16 cellular contexts compared by ENCODE assay signal in the genomic region with DNA sequence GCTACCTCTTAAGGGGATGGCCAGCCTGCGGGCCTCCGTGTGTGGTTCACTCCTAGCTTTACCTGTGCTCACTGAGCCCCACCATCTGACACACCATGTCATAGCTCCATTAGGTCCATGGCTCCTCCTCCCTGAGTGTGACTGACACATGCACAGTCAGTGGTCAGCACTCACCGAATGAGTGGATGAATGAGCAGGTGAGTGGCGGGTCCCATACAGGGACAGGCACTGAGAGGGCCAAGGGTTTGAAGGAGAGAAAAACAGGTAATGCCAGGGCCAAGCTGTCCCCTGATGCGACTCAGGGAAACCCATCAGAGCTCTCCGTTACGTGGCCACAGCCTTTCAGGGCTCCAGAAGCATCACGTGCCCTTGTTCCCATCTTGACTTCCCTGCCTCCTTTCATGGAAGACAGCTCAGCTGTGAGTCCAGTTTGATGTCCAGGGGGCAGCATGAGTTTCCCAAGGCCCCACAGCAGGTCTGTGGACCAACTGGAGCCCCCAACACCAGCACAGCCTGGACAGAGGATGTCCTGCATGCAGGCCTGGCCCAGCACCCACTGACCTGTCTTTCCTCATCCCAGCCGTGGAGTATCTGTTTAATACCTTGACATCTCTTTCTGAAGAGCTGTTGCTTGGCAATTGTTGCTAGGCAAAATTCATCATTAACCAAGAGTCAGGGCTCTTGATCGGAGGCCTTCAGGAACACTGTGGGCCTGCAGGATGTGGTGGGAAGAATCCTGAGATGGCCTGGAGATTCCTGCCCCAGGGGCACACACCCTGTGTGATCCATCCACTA.
"Had no signal": no experiment of that assay in that cellular context is flagged by ENCODE, and none has a peak within 500 bp of the region (broad histone marks: within the 10 kb centered on the region; RNA-seq: fewer than 3 reads in every experiment).

No MANE protein-coding gene starts in this region.

- H3K4me3 Mint-ChIP-seq: activated naive CD8-positive, alpha-beta T cell treated with anti-CD3 and anti-CD28 coated beads, Interleukin-2, amount 50 U/mL, for 24 hours; mesothelial cell of epicardium had no signal

- H3K9me3 ChIP-seq: ascending aorta, heart left ventricle, lower lobe of right lung, psoas muscle, uterus had no signal

- DNase-seq: activated CD4-positive, alpha-beta T cell treated with anti-CD3 and anti-CD28 coated beads, Interleukin-2, amount 50 U/mL, for 4 hours; activated gamma-delta T cell; activated naive CD8-positive, alpha-beta T cell treated with anti-CD3 and anti-CD28 coated beads, Interleukin-2, amount 50 U/mL, for 24 hours; activated T-cell treated with anti-CD3 and anti-CD28 coated beads, Interleukin-2, amount 50 U/mL, for 1 hour; effector CD8-positive, alpha-beta T cell; foreskin melanocyte; occipital lobe; stimulated activated CD4-positive, alpha-beta T cell treated with anti-CD3 and anti-CD28 coated beads, Interleukin-15, amount 100 ng/mL, for 24 hours; uterus had no signal

- ATAC-seq: activated CD4-positive, CD25-positive, alpha-beta regulatory T cell treated with anti-CD3 and anti-CD28 coated beads, Interleukin-2, amount 50 U/mL, for 24 hours; activated naive CD8-positive, alpha-beta T cell treated with anti-CD3 and anti-CD28 coated beads, Interleukin-2, amount 50 U/mL, for 24 hours; heart left ventricle; lower lobe of right lung; psoas muscle had no signal

- H3K27ac Mint-ChIP-seq: activated naive CD8-positive, alpha-beta T cell treated with anti-CD3 and anti-CD28 coated beads, Interleukin-2, amount 50 U/mL, for 24 hours; mesothelial cell of epicardium had no signal

- H3K27me3 ChIP-seq: ascending aorta, uterus had no signal

- H3K4me3 ChIP-seq: ascending aorta, coronary artery, heart left ventricle, lower lobe of right lung, psoas muscle, uterus had no signal

- H3K36me3 ChIP-seq: ascending aorta, heart left ventricle, lower lobe of right lung, uterus had no signal

- H3K27ac ChIP-seq: ascending aorta, coronary artery, heart left ventricle, lower lobe of right lung, psoas muscle, uterus had no signal

- H3K4me1 Mint-ChIP-seq: activated naive CD8-positive, alpha-beta T cell treated with anti-CD3 and anti-CD28 coated beads, Interleukin-2, amount 50 U/mL, for 24 hours; mesothelial cell of epicardium had no signal

- H3K4me1 ChIP-seq: ascending aorta, heart left ventricle, lower lobe of right lung, psoas muscle, uterus had no signal

- H3K9me3 Mint-ChIP-seq: activated naive CD8-positive, alpha-beta T cell treated with anti-CD3 and anti-CD28 coated beads, Interleukin-2, amount 50 U/mL, for 24 hours; mesothelial cell of epicardium had no signal

- H3K36me3 Mint-ChIP-seq: mesothelial cell of epicardium had no signal
